ENCODE assay signal across 1 cellular context in the genomic region with DNA sequence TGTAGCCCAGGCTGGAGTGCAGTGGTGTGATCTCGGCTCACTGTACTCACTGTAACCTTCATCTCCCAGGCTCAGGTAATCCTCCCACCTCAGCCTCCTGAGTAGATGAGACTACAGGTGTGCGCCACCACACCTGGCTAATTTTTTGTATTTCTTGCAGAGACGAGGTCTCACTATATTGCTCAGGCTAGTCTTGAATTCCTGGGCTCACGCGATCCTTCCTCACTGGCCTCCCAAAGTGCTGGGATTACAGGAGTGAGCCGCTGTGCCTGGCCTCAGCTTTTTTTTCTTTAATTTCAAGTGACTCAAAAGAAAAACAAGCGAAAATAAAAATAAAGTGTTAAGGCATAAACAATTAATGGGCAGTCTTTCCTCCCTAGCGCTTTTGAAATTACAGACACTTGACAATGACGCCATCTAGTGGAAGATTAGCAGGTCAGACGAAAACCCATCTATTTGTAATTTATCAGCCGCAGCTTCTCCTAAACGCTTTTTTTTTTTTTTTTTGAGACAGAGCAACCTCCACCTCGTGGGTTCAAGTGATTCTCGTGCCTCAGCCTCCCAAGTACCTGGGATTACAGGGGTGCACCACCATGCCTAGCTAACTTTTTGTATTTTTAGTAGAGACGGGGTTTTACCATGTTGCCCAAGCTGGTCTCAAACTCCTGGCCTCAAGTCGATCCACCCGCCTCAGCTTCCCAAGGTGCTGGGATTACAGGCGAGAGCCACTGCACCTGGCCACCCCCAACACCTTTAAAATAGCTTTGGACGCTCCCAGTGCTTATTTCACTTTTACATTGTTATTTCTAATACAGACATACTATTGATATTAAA.
TF ChIP-seq lines count a peak whose summit lies in the region.

No MANE protein-coding gene starts in this region.

TF ChIP-seq in GM23338, 12 proteins besides CTCF, POLR2A, EP300 and RAD21 (continued from another document):
- TF ChIP-seq ZNF462 (CRISPR knock-in tag; IDR thresholded peaks at IDR 0.05) (no peak), CREB1 (CRISPR knock-in tag; IDR thresholded peaks at IDR 0.05; ENCODE audit: low read depth) (peak; percentile 18; the same call in 1 of the 2 replicates)
